8 cellular contexts compared by ENCODE assay signal in genomic region chr17:73646409-73647305, GRCh38. TPM values are rescaled to one million over a fixed set of nuclear protein-coding genes. Genes with fewer than 3 reads are reported as not detected.
DNase-seq lines count a peak whose midpoint lies in the region; ATAC-seq lines count a peak whose summit lies in the region.

No MANE protein-coding gene starts in this region.

- no peak overlapping the region for H3K4me3 ChIP-seq in H7 (ENCODE audit: insufficient read depth, low read depth, low read length)

- peak overlapping the region in 2 of 6 donors; percentile 17 to 31 for H3K27ac Mint-ChIP-seq in naive B cell

- peaks cover 52% of the 10 kb centered on the region for H3K27me3 ChIP-seq in H7 (ENCODE audit: control insufficient read depth, insufficient read depth, low read length)

- no peaks in the 10 kb centered on the region for H3K36me3 ChIP-seq in H7 (replicated peaks; ENCODE audit: control insufficient read depth, insufficient read depth, low read length)

- peak; percentile 19 for DNase-seq in NCI-H1092 treated with DMSO at 0.1 percent for 48 hours (lab: John Stamatoyannopoulos, UW)
- DNase-seq in NCI-H1092 (lab: John Stamatoyannopoulos, UW), result no peak
- peak; percentile 82 for DNase-seq in H7
- peak; percentile 11 for DNase-seq in activated CD8-positive, alpha-beta memory T cell treated with anti-CD3 and anti-CD28 coated beads, Interleukin-2, amount 50 U/mL, for 1 hour (ENCODE audit: extremely low read depth)
- DNase-seq in naive B cell, result no peak
- no peak for DNase-seq in pons (ENCODE audit: low spot score)
- no peak for DNase-seq in NCI-H146 treated with DMSO at 0.1 percent for 48 hours (lab: John Stamatoyannopoulos, UW; ENCODE audit: unreplicated experiment)

- H3K36me3 Mint-ChIP-seq in naive B cell, result no peaks in the 10 kb centered on the region

- peaks cover 0 to 16% (median 6%) of the 10 kb centered on the region in 3 donors for H3K27me3 Mint-ChIP-seq in naive B cell

- no peaks in the 10 kb centered on the region for H3K9me3 Mint-ChIP-seq in naive B cell

- H3K4me1 Mint-ChIP-seq in naive B cell, result peaks cover 20 to 26% (median 23%) of the 10 kb centered on the region in 3 donors

- ATAC-seq in naive B cell (ENCODE audit: low read depth in 2 of 2) (peak; percentile 27 to 29), GM19324 (IDR thresholded peaks at IDR 0.05; ENCODE audit: low FRiP score, unreplicated experiment) (no peak)

- peak overlapping the region; percentile 7 to 97 (median 80) for H3K4me3 Mint-ChIP-seq in naive B cell

RNA-seq across cellular contexts. Expression of gene SDK2, which starts 2.4 kb away (rescaled TPM):
- 12.1 and 14.7 TPM in 2 replicates for total RNA-seq in H7 (2014; rRNA removed; shearing (Covaris generic))
- polyA plus RNA-seq in naive B cell (ENCODE audit: low read depth in 6 of 6), result 1 to 10 TPM in 5 of 6 donors, under 1 TPM in 1; 0.10 to 6.3 (median 1.6) TPM

Comparison
In these comparisons a context has a peak if more than half of its experiments do, and no peak if none do; other contexts are left out.
1. DNase-seq: peak in NCI-H1092 treated with DMSO at 0.1 percent for 48 hours (single experiment), H7 (single experiment) and activated CD8-positive, alpha-beta memory T cell treated with anti-CD3 and anti-CD28 coated beads, Interleukin-2, amount 50 U/mL, for 1 hour (single experiment); none in NCI-H1092 (single experiment), naive B cell (single experiment), pons (single experiment) and NCI-H146 treated with DMSO at 0.1 percent for 48 hours (single experiment).